In genomic region chr14:68011629-68012028, GRCh38 we compare ENCODE assay signal across 13 cellular contexts.
DNase-seq lines count a peak whose midpoint lies in the region; FAIRE-seq and TF ChIP-seq lines count a peak whose summit lies in the region.
"Had no signal": no experiment of that assay in that cellular context is flagged by ENCODE, and none has a peak within 500 bp of the region (broad histone marks: within the 10 kb centered on the region; RNA-seq: fewer than 3 reads in every experiment).

No MANE protein-coding gene starts in this region.

- H3K27me3 Mint-ChIP-seq in CD4-positive, alpha-beta memory T cell = no peaks in the 10 kb centered on the region

- TF ChIP-seq POLR2A in H54 (IDR thresholded peaks at IDR 0.05; ENCODE audit: low read depth, low read length) = no peak

- in situ Hi-C loops in astrocyte of the spinal cord (cut with HindIII; ENCODE audit: low sequenced_read_pairs) = no loop called here

- intact Hi-C loops in CD4-positive, alpha-beta memory T cell (cut with micrococcal nuclease) = no loop called here

- H3K79me2 ChIP-seq in hepatocyte = no peaks in the 10 kb centered on the region

- no peaks in the 10 kb centered on the region for H3K9me3 ChIP-seq in hepatocyte (ENCODE audit: low read depth)
- H3K9me3 ChIP-seq in CD4-positive, alpha-beta memory T cell (ENCODE audit: control insufficient read depth in 1 of 2, low read length in 2 of 2) = no peaks in the 10 kb centered on the region

- peak overlapping the region; percentile 45 for H3K27ac ChIP-seq in hepatocyte
- H3K27ac ChIP-seq in CD4-positive, alpha-beta memory T cell (ENCODE audit: low read depth, low read length) = no peak overlapping the region
- H3K27ac ChIP-seq: cardiac muscle cell had no signal

- no peaks in the 10 kb centered on the region for H3K4me1 Mint-ChIP-seq in CD4-positive, alpha-beta memory T cell
- H3K4me1 Mint-ChIP-seq: CD14-positive monocyte had no signal

- TF ChIP-seq CTCF in astrocyte of the spinal cord (IDR thresholded peaks at IDR 0.05; ENCODE audit: low read depth, low read length) = no peak
- TF ChIP-seq CTCF in hepatocyte (IDR thresholded peaks at IDR 0.05; ENCODE audit: poor library complexity) = no peak

- H3K36me3 Mint-ChIP-seq in CD4-positive, alpha-beta memory T cell = no peaks in the 10 kb centered on the region
- H3K36me3 Mint-ChIP-seq: CD14-positive monocyte had no signal

- H3K9me3 Mint-ChIP-seq in CD4-positive, alpha-beta memory T cell = peaks cover 0 to 2% (median 0%) of the 10 kb centered on the region in 8 donors

- WGBS in hepatocyte (ENCODE audit: low lambda C conversion rate, missing lambda C conversion rate) = 35% methylated on average over 3 of the region's 3 CpGs

- no peak for DNase-seq in H54 (ENCODE audit: insufficient read length, low spot score)
- DNase-seq in astrocyte of the spinal cord (ENCODE audit: low read depth, low spot score) = peak; percentile 86
- no peak for DNase-seq in hepatocyte (ENCODE audit: low spot score)
- peak; percentile 52 for DNase-seq in skeletal muscle cell (ENCODE audit: low read depth)
- DNase-seq in NCI-H1436 (lab: John Stamatoyannopoulos, UW) = no peak
- no peak for DNase-seq in NCI-H774 (lab: John Stamatoyannopoulos, UW)
- DNase-seq in T-helper 9 cell = no peak
- DNase-seq in CD4-positive, alpha-beta memory T cell = no peak
- DNase-seq: activated T-cell treated with anti-CD3 and anti-CD28 coated beads, Interleukin-2, amount 50 U/mL, for 1 hour; NCI-H2227 treated with DMSO at 0.1 percent for 48 hours; stimulated activated CD4-positive, alpha-beta T cell treated with anti-CD3 and anti-CD28 coated beads, Interleukin-2, amount 100 ng/mL, for 24 hours had no signal

- H3K4me1 ChIP-seq in hepatocyte (ENCODE audit: insufficient read depth) = peaks cover 19% of the 10 kb centered on the region
- no peaks in the 10 kb centered on the region for H3K4me1 ChIP-seq in CD4-positive, alpha-beta memory T cell (ENCODE audit: insufficient read depth, low read length)

- POLR2A ChIA-PET in CD4-positive, alpha-beta memory T cell (lab: Charles Lee; ENCODE audit: partially characterized antibody) = no interaction called here

- H3K36me3 ChIP-seq in hepatocyte (replicated peaks; ENCODE audit: insufficient read depth, low read depth) = no peaks in the 10 kb centered on the region
- no peaks in the 10 kb centered on the region for H3K36me3 ChIP-seq in CD4-positive, alpha-beta memory T cell (ENCODE audit: insufficient read depth, low read length)
- H3K36me3 ChIP-seq: cardiac muscle cell had no signal

- H3K4me2 ChIP-seq in hepatocyte = peak overlapping the region; percentile 25

- peak; percentile 53 for FAIRE-seq in H54 (lab: Jason Lieb, UNC)

- H2AFZ ChIP-seq in hepatocyte = peak overlapping the region; percentile 1

- no peak overlapping the region for H3K4me3 Mint-ChIP-seq in CD4-positive, alpha-beta memory T cell
- H3K4me3 Mint-ChIP-seq: CD14-positive monocyte had no signal

- H3K4me3 ChIP-seq in astrocyte of the spinal cord (ENCODE audit: low read depth, low read length) (no peak overlapping the region), hepatocyte (no peak overlapping the region), skeletal muscle cell (ENCODE audit: low read depth, low read length) (no peak overlapping the region)
- no peak overlapping the region for H3K4me3 ChIP-seq in CD4-positive, alpha-beta memory T cell (ENCODE audit: low read length in 2 of 2)
- H3K4me3 ChIP-seq: cardiac muscle cell had no signal

- no peaks in the 10 kb centered on the region for H3K9me2 ChIP-seq in hepatocyte (replicated peaks; ENCODE audit: insufficient read depth)

- no peaks in the 10 kb centered on the region for H3K27me3 ChIP-seq in hepatocyte
- H3K27me3 ChIP-seq in CD4-positive, alpha-beta memory T cell (ENCODE audit: insufficient read depth, low read length) = no peaks in the 10 kb centered on the region
- H3K27me3 ChIP-seq: cardiac muscle cell had no signal

- no peak overlapping the region for H3K27ac Mint-ChIP-seq in CD4-positive, alpha-beta memory T cell
- H3K27ac Mint-ChIP-seq: CD14-positive monocyte had no signal

- CTCF ChIA-PET in CD4-positive, alpha-beta memory T cell (lab: Charles Lee; ENCODE audit: partially characterized antibody) = no interaction called here

- H4K20me1 ChIP-seq in hepatocyte (ENCODE audit: insufficient read depth, poor library complexity, severe bottlenecking) = no peaks in the 10 kb centered on the region

Comparison
In these comparisons a context has a peak if more than half of its experiments do, and no peak if none do; other contexts are left out.
1. DNase-seq: peak in astrocyte of the spinal cord (single experiment) and skeletal muscle cell (single experiment); none in H54 (single experiment), hepatocyte (single experiment), NCI-H1436 (single experiment), NCI-H774 (single experiment), T-helper 9 cell (single experiment) and CD4-positive, alpha-beta memory T cell (0 of 5).